8 cellular contexts compared by ENCODE assay signal in genomic region chr6:52263709-52264320, GRCh38. TPM values are rescaled to one million over a fixed set of nuclear protein-coding genes. Genes with fewer than 3 reads are reported as not detected.
A peak's percentile ranks its signal among the peaks of the same experiment; 100 is the strongest.
DNase-seq lines count a peak whose midpoint lies in the region; ATAC-seq and TF ChIP-seq lines count a peak whose summit lies in the region.

No MANE protein-coding gene starts in this region.

- POLR2A ChIA-PET in activated CD4-positive, alpha-beta T cell treated with anti-CD3 and anti-CD28 coated beads for 36 hours (lab: Charles Lee), result interaction anchor here (1.0 to 1.3 kb wide), 2 partner anchors 101 to 166 kb away, joined by 4 read pairs; no protein-coding TSS in a partner anchor

- no peak overlapping the region for H3K4me3 Mint-ChIP-seq in activated CD4-positive, alpha-beta T cell treated with anti-CD3 and anti-CD28 coated beads for 36 hours

- intact Hi-C loops in activated CD4-positive, alpha-beta T cell treated with anti-CD3 and anti-CD28 coated beads for 36 hours (cut with DNase I, micrococcal nuclease), result loop anchor here (1.0 to 10.0 kb wide), 9 partner anchors 17 to 407 kb away; partner anchors contain the start of gene MCM3 (in 1 of the 2)

- H3K4me3 ChIP-seq in choroid plexus epithelial cell (ENCODE audit: low read depth, low read length), result no peak overlapping the region

- DNase-seq in SIG-M5 treated with dmso at 0.1 percent for 504 hours (lab: John Stamatoyannopoulos, UW; ENCODE audit: unreplicated experiment) (peak; percentile 57), SIG-M5 (lab: John Stamatoyannopoulos, UW) (no peak), NCI-H2196 treated with DMSO at 0.1 percent for 48 hours (lab: John Stamatoyannopoulos, UW; ENCODE audit: unreplicated experiment) (peak; percentile 29), choroid plexus epithelial cell (ENCODE audit: low read depth) (peak; percentile 82), lung microvascular endothelial cell (ENCODE audit: low read depth in 2 of 2) (peak; percentile 73 to 75)
- peak; percentile 84 for DNase-seq in activated CD4-positive, alpha-beta T cell treated with anti-CD3 and anti-CD28 coated beads for 36 hours
- peak; percentile 22 to 42 for DNase-seq in stimulated activated CD8-positive, alpha-beta memory T cell treated with anti-CD3 and anti-CD28 coated beads, Interleukin-15, amount 100 ng/mL, for 4 hours (ENCODE audit: low read depth in 2 of 2)

- no peaks in the 10 kb centered on the region for H3K27me3 Mint-ChIP-seq in activated CD4-positive, alpha-beta T cell treated with anti-CD3 and anti-CD28 coated beads for 36 hours

- ATAC-seq in HG02759 (IDR thresholded peaks at IDR 0.05; ENCODE audit: unreplicated experiment), result peak; percentile 75
- ATAC-seq in activated CD4-positive, alpha-beta T cell treated with anti-CD3 and anti-CD28 coated beads for 36 hours, result peak; percentile 84

- CTCF ChIA-PET in activated CD4-positive, alpha-beta T cell treated with anti-CD3 and anti-CD28 coated beads for 36 hours (lab: Charles Lee), result interaction anchor here (0.7 to 7.3 kb wide), 26 partner anchors 11 to 241 kb away, joined by 3 to 106 read pairs (median 4); partner anchors contain the start of gene MCM3

- peak; percentile 99 for TF ChIP-seq CTCF in choroid plexus epithelial cell (conservative IDR thresholded peaks at IDR 0.05; ENCODE audit: low read depth, low read length)

- H3K9me3 Mint-ChIP-seq in activated CD4-positive, alpha-beta T cell treated with anti-CD3 and anti-CD28 coated beads for 36 hours (ENCODE audit: low read depth), result no peaks in the 10 kb centered on the region

- peaks cover 74% of the 10 kb centered on the region for H3K36me3 Mint-ChIP-seq in activated CD4-positive, alpha-beta T cell treated with anti-CD3 and anti-CD28 coated beads for 36 hours (ENCODE audit: low read depth)

- peaks cover 12% of the 10 kb centered on the region for H3K4me1 Mint-ChIP-seq in activated CD4-positive, alpha-beta T cell treated with anti-CD3 and anti-CD28 coated beads for 36 hours

- H3K27ac Mint-ChIP-seq in activated CD4-positive, alpha-beta T cell treated with anti-CD3 and anti-CD28 coated beads for 36 hours, result peak overlapping the region; percentile 42

RNA-seq across cellular contexts. Expression of gene IL17F, which starts 19.5 kb away (rescaled TPM):
- total RNA-seq in activated CD4-positive, alpha-beta T cell treated with anti-CD3 and anti-CD28 coated beads for 36 hours, result 100 to 1,000 TPM; 155 to 157 TPM
- total RNA-seq in lung microvascular endothelial cell, result not detected in 2 replicates

RNA-seq across cellular contexts. Expression of gene MCM3, which starts 20.7 kb away (rescaled TPM):
- total RNA-seq in activated CD4-positive, alpha-beta T cell treated with anti-CD3 and anti-CD28 coated beads for 36 hours, result 100 to 1,000 TPM; 276 to 279 TPM
- 37.9 and 47.3 TPM in 2 replicates for total RNA-seq in lung microvascular endothelial cell

Comparison
In these comparisons a context has a peak if more than half of its experiments do, and no peak if none do; other contexts are left out.
1. RNA of gene IL17F, which starts 19.5 kb away (total RNA-seq): 155 to 157 TPM in activated CD4-positive, alpha-beta T cell treated with anti-CD3 and anti-CD28 coated beads for 36 hours; not detected in lung microvascular endothelial cell; every median in the first group is over 100 times any median in the second.